In the genomic region with DNA sequence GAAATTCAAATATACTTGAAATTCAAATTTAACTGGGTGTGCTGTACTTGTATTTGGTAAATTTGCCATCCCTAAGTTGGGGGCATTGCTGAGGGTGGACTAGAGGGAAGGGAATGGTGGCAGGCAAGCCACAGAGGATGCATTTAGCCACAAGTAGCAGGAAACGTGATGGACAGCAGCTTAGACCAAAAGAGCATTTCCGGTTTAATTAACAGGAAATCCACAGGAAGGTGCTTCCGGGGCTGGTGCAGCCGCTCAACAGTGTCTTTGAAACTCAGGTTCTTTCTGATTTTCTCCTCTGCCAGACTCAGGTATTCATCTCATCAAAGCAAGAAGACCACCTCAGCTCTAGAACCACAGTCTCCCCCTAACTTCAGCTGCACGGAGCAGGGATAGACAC, we compare ENCODE assay signal across 8 cellular contexts. TPM values are rescaled to one million over a fixed set of nuclear protein-coding genes. Genes with fewer than 3 reads are reported as not detected.
DNase-seq lines count a peak whose midpoint lies in the region; ATAC-seq and TF ChIP-seq lines count a peak whose summit lies in the region.
"Had no signal": no experiment of that assay in that cellular context is flagged by ENCODE, and none has a peak within 500 bp of the region (broad histone marks: within the 10 kb centered on the region; RNA-seq: fewer than 3 reads in every experiment).

No MANE protein-coding gene starts in this region.

- H3K79me1 ChIP-seq in neuronal stem cell (ENCODE audit: low read depth, low read length) = no peaks in the 10 kb centered on the region

- H3K4me2 ChIP-seq in neuronal stem cell (ENCODE audit: insufficient read depth, low read length, poor library complexity, severe bottlenecking) (no peak overlapping the region), SK-N-SH (no peak overlapping the region)

- no peaks in the 10 kb centered on the region for H4K20me1 ChIP-seq in SK-N-SH (ENCODE audit: insufficient read depth)

- WGBS in neuronal stem cell (ENCODE audit: extremely low coverage in 2 of 2, insufficient read length in 2 of 2, insufficient replicate concordance in 1 of 2), 2 donors = no CpG with 5 or more reads among the region's 5 CpGs
- WGBS in SK-N-SH (ENCODE audit: low lambda C conversion rate) = 75% methylated on average over 5 of the region's 5 CpGs

- H3K14ac ChIP-seq in neuronal stem cell (ENCODE audit: low read length) = no peak overlapping the region

- no peak for TF ChIP-seq EP300 in SK-N-SH (IDR thresholded peaks at IDR 0.05; ENCODE audit: borderline replicate concordance in 1 of 2, low read depth in 1 of 2, low read length in 1 of 2)

- H3K4me1 ChIP-seq in Peyer's patch (no peaks in the 10 kb centered on the region), neuronal stem cell (ENCODE audit: control insufficient read depth in 2 of 2, insufficient read depth in 1 of 2, low read depth in 1 of 2, low read length in 2 of 2) (no peaks in the 10 kb centered on the region), SK-N-SH (ENCODE audit: control insufficient read depth in 1 of 2, insufficient read depth in 2 of 2, low read depth in 1 of 2, low read length in 1 of 2) (no peaks in the 10 kb centered on the region; a peak in 1 of 4 replicates)

- no peaks in the 10 kb centered on the region for H3K9me2 ChIP-seq in SK-N-SH

- no peak overlapping the region for H2BK5ac ChIP-seq in neuronal stem cell (ENCODE audit: low read length)

- CTCF ChIA-PET in SK-N-SH (lab: Yijun Ruan, JAX) = interaction anchor here (1.4 kb wide), 1 partner anchor 19 kb away, joined by 4 read pairs; no protein-coding TSS in a partner anchor

- H3K9me3 ChIP-seq in Peyer's patch = no peaks in the 10 kb centered on the region
- no peaks in the 10 kb centered on the region for H3K9me3 ChIP-seq in neuronal stem cell (replicated peaks in 1 of 2; ENCODE audit: control insufficient read depth in 2 of 2, insufficient read depth in 1 of 2, low read depth in 1 of 2, low read length in 2 of 2)
- no peaks in the 10 kb centered on the region for H3K9me3 ChIP-seq in SK-N-SH

- no peak overlapping the region for H2BK15ac ChIP-seq in neuronal stem cell (ENCODE audit: low read length)

- DNase-seq in Peyer's patch = peak in 2 of 3 donors; percentile 18 to 54
- no peak for DNase-seq in neuronal stem cell (ENCODE audit: low spot score)
- DNase-seq in NCI-H1092 (lab: John Stamatoyannopoulos, UW) = no peak
- DNase-seq in SK-N-SH = no peak
- DNase-seq in DMS 273 treated with DMSO at 0.1 percent for 48 hours (lab: John Stamatoyannopoulos, UW) = no peak
- DNase-seq: NCI-H2227 treated with DMSO at 0.1 percent for 48 hours had no signal

- H3K9ac ChIP-seq in neuronal stem cell (ENCODE audit: low read depth, low read length, poor library complexity) = no peak overlapping the region
- H3K9ac ChIP-seq in SK-N-SH = no peak overlapping the region

- no peak for TF ChIP-seq POLR2A in Peyer's patch (IDR thresholded peaks at IDR 0.05)

- no peak overlapping the region for H4K91ac ChIP-seq in neuronal stem cell (ENCODE audit: low read depth, low read length, poor library complexity)

- H2BK120ac ChIP-seq in neuronal stem cell (ENCODE audit: low read depth, low read length) = no peak overlapping the region

- ATAC-seq in GM18873 (IDR thresholded peaks at IDR 0.05; ENCODE audit: low FRiP score, unreplicated experiment) (peak; percentile 53), HG02759 (IDR thresholded peaks at IDR 0.05; ENCODE audit: unreplicated experiment) (peak; percentile 54)

- TF ChIP-seq RAD21 in SK-N-SH (IDR thresholded peaks at IDR 0.05; ENCODE audit: low read length) = no peak

- H4K8ac ChIP-seq in neuronal stem cell (ENCODE audit: low read depth, low read length) = no peak overlapping the region

- no peak overlapping the region for H3K18ac ChIP-seq in neuronal stem cell (ENCODE audit: low read length)

- no peak overlapping the region for H3K4ac ChIP-seq in neuronal stem cell (ENCODE audit: low read length)

- H3K36me3 ChIP-seq in Peyer's patch = no peaks in the 10 kb centered on the region
- no peaks in the 10 kb centered on the region for H3K36me3 ChIP-seq in neuronal stem cell (replicated peaks in 1 of 2; ENCODE audit: control insufficient read depth in 2 of 2, insufficient read depth in 2 of 2, low read length in 2 of 2)
- H3K36me3 ChIP-seq in SK-N-SH (replicated peaks in 1 of 2; ENCODE audit: control insufficient read depth in 1 of 2, insufficient read depth in 2 of 2, low read length in 1 of 2) = no peaks in the 10 kb centered on the region

- H2BK12ac ChIP-seq in neuronal stem cell (ENCODE audit: low read length) = no peak overlapping the region

- no peaks in the 10 kb centered on the region for H3K79me2 ChIP-seq in SK-N-SH (ENCODE audit: insufficient read depth)

- no peak for TF ChIP-seq CTCF in Peyer's patch (IDR thresholded peaks at IDR 0.05)
- no peak for TF ChIP-seq CTCF in SK-N-SH (IDR thresholded peaks at IDR 0.05)

- no peaks in the 10 kb centered on the region for H3F3A ChIP-seq in SK-N-SH (replicated peaks; ENCODE audit: insufficient read depth)

- POLR2A ChIA-PET in SK-N-SH (lab: Yijun Ruan, JAX) = no interaction called here

- H2AFZ ChIP-seq in neuronal stem cell (ENCODE audit: low read length) (peak overlapping the region; percentile 43), SK-N-SH (ENCODE audit: low read depth) (no peak overlapping the region)

- no peak overlapping the region for H3K4me3 ChIP-seq in Peyer's patch
- H3K4me3 ChIP-seq in neuronal stem cell (ENCODE audit: low read length in 2 of 2) = no peak overlapping the region
- H3K4me3 ChIP-seq in SK-N-SH (ENCODE audit: low read depth in 2 of 2, low read length in 1 of 2) = no peak overlapping the region

- no peak overlapping the region for H2AK5ac ChIP-seq in neuronal stem cell (ENCODE audit: low read depth, low read length)

- H3K23ac ChIP-seq in neuronal stem cell (ENCODE audit: low read depth, low read length, poor library complexity) = no peak overlapping the region

- H3K27me3 ChIP-seq in Peyer's patch (no peaks in the 10 kb centered on the region), neuronal stem cell (ENCODE audit: control insufficient read depth in 3 of 3, insufficient read depth in 3 of 3, low read depth in 1 of 3, low read length in 3 of 3) (peaks cover 0 to 4% (median 0%) of the 10 kb centered on the region in 3 experiments), SK-N-SH (ENCODE audit: insufficient read depth) (no peaks in the 10 kb centered on the region)

- H3K27ac ChIP-seq in Peyer's patch = no peak overlapping the region
- no peak overlapping the region for H3K27ac ChIP-seq in neuronal stem cell (replicated peaks; ENCODE audit: low read length)
- H3K27ac ChIP-seq in SK-N-SH (ENCODE audit: low read depth in 2 of 2, low read length in 1 of 2) = no peak overlapping the region

TF ChIP-seq in SK-N-SH, 30 proteins besides CTCF, POLR2A, EP300 and RAD21 (continues in another document):
- TF ChIP-seq, protein P1, sequence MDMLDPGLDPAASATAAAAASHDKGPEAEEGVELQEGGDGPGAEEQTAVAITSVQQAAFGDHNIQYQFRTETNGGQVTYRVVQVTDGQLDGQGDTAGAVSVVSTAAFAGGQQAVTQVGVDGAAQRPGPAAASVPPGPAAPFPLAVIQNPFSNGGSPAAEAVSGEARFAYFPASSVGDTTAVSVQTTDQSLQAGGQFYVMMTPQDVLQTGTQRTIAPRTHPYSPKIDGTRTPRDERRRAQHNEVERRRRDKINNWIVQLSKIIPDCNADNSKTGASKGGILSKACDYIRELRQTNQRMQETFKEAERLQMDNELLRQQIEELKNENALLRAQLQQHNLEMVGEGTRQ (IDR thresholded peaks at IDR 0.05; ENCODE audit: borderline replicate concordance, low read depth, low read length) = no peak
- TF ChIP-seq, protein P2, sequence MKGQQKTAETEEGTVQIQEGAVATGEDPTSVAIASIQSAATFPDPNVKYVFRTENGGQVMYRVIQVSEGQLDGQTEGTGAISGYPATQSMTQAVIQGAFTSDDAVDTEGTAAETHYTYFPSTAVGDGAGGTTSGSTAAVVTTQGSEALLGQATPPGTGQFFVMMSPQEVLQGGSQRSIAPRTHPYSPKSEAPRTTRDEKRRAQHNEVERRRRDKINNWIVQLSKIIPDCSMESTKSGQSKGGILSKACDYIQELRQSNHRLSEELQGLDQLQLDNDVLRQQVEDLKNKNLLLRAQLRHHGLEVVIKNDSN (IDR thresholded peaks at IDR 0.05; ENCODE audit: borderline replicate concordance, low read depth) = no peak
- no peak for TF ChIP-seq TEAD4 (IDR thresholded peaks at IDR 0.05; ENCODE audit: borderline replicate concordance, insufficient read depth)
- TF ChIP-seq NRF1 (IDR thresholded peaks at IDR 0.05; ENCODE audit: low read depth, low read length) = no peak
- no peak for TF ChIP-seq SIN3A (IDR thresholded peaks at IDR 0.05; ENCODE audit: borderline replicate concordance, low read depth, low read length)
- TF ChIP-seq, protein P3, sequence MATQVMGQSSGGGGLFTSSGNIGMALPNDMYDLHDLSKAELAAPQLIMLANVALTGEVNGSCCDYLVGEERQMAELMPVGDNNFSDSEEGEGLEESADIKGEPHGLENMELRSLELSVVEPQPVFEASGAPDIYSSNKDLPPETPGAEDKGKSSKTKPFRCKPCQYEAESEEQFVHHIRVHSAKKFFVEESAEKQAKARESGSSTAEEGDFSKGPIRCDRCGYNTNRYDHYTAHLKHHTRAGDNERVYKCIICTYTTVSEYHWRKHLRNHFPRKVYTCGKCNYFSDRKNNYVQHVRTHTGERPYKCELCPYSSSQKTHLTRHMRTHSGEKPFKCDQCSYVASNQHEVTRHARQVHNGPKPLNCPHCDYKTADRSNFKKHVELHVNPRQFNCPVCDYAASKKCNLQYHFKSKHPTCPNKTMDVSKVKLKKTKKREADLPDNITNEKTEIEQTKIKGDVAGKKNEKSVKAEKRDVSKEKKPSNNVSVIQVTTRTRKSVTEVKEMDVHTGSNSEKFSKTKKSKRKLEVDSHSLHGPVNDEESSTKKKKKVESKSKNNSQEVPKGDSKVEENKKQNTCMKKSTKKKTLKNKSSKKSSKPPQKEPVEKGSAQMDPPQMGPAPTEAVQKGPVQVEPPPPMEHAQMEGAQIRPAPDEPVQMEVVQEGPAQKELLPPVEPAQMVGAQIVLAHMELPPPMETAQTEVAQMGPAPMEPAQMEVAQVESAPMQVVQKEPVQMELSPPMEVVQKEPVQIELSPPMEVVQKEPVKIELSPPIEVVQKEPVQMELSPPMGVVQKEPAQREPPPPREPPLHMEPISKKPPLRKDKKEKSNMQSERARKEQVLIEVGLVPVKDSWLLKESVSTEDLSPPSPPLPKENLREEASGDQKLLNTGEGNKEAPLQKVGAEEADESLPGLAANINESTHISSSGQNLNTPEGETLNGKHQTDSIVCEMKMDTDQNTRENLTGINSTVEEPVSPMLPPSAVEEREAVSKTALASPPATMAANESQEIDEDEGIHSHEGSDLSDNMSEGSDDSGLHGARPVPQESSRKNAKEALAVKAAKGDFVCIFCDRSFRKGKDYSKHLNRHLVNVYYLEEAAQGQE (IDR thresholded peaks at IDR 0.05; ENCODE audit: low read depth, low read length) = no peak

RNA-seq across cellular contexts. Expression of a gene that starts 7.9 kb away (rescaled TPM):
- 10 to 100 TPM; 21.5 to 58.1 (median 43.2) TPM for total RNA-seq in Peyer's patch
- 0.06 TPM for polyA plus RNA-seq in neuronal stem cell (2013, experiment 1 of 2)
- polyA plus RNA-seq in neuronal stem cell (2013, experiment 2 of 2) = 0.03 TPM
- polyA plus RNA-seq in SK-N-SH (2012; rRNA removed) = not detected in 2 replicates
- polyA plus RNA-seq in SK-N-SH (2012; cell fraction: cytosol; rRNA removed) = not detected in 2 replicates
- polyA plus RNA-seq in SK-N-SH (2012; cell fraction: nucleus; rRNA removed) = not detected in 2 replicates

Comparison
In these comparisons a context has a peak if more than half of its experiments do, and no peak if none do; other contexts are left out.
1. DNase-seq: peak in Peyer's patch (2 of 3); none in neuronal stem cell (single experiment), NCI-H1092 (single experiment), SK-N-SH (single experiment) and DMS 273 treated with DMSO at 0.1 percent for 48 hours (single experiment).